In the genomic region with DNA sequence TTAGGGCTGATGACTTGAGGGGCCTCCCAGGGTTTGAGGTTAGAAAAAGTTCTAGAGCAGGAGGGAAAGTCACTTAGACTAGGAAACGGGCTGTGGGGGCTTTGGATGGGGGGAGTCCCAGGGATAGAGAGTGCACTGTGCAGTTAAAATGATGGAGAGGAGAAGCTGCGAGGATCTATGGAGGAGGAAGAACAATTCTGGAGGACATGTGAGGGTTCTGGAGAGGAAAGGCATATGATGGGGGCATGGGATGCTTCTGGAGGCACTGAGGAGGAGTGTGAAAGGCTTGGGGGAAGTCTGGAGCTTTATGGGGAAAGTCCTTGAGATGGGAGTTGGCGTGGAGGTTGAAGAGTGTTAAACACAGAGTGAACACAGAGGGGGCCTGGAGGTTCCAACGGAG, we compare ENCODE assay signal across 10 cellular contexts. TPM values are rescaled to one million over a fixed set of nuclear protein-coding genes. Genes with fewer than 3 reads are reported as not detected.
DNase-seq lines count a peak whose midpoint lies in the region; ATAC-seq and TF ChIP-seq lines count a peak whose summit lies in the region.
"Had no signal": no experiment of that assay in that cellular context is flagged by ENCODE, and none has a peak within 500 bp of the region (broad histone marks: within the 10 kb centered on the region; RNA-seq: fewer than 3 reads in every experiment).

No MANE protein-coding gene starts in this region.

- peak overlapping the region; percentile 26 for H3K27ac Mint-ChIP-seq in activated CD4-positive, alpha-beta T cell treated with anti-CD3 and anti-CD28 coated beads for 36 hours
- H3K27ac Mint-ChIP-seq in dendritic cell treated with granulocyte-macrophage colony-stimulating factor and Interleukin-4, amounts not matched to agents 40 ng/mL and 50 ng/mL, for 4 days: peak overlapping the region; percentile 48
- no peak overlapping the region for H3K27ac Mint-ChIP-seq in neural crest cell (ENCODE audit: unreplicated experiment)

- H3K4me3 Mint-ChIP-seq in activated CD4-positive, alpha-beta T cell treated with anti-CD3 and anti-CD28 coated beads for 36 hours: peak overlapping the region; percentile 63
- H3K4me3 Mint-ChIP-seq in dendritic cell treated with granulocyte-macrophage colony-stimulating factor and Interleukin-4, amounts not matched to agents 40 ng/mL and 50 ng/mL, for 4 days: peak overlapping the region; percentile 76
- H3K4me3 Mint-ChIP-seq in neural crest cell: peak overlapping the region; percentile 76

- H3K36me3 Mint-ChIP-seq in activated CD4-positive, alpha-beta T cell treated with anti-CD3 and anti-CD28 coated beads for 36 hours (ENCODE audit: low read depth): peaks cover 16% of the 10 kb centered on the region
- H3K36me3 Mint-ChIP-seq in dendritic cell treated with granulocyte-macrophage colony-stimulating factor and Interleukin-4, amounts not matched to agents 40 ng/mL and 50 ng/mL, for 4 days (ENCODE audit: low read depth): peaks cover 37% of the 10 kb centered on the region
- peaks cover 3% of the 10 kb centered on the region for H3K36me3 Mint-ChIP-seq in neural crest cell (ENCODE audit: low read depth)

- H3K27me3 Mint-ChIP-seq in activated CD4-positive, alpha-beta T cell treated with anti-CD3 and anti-CD28 coated beads for 36 hours: peaks cover 29% of the 10 kb centered on the region
- peaks cover 25% of the 10 kb centered on the region for H3K27me3 Mint-ChIP-seq in dendritic cell treated with granulocyte-macrophage colony-stimulating factor and Interleukin-4, amounts not matched to agents 40 ng/mL and 50 ng/mL, for 4 days
- H3K27me3 Mint-ChIP-seq in neural crest cell (ENCODE audit: low read depth): peaks cover 70% of the 10 kb centered on the region

- H3K4me1 Mint-ChIP-seq in activated CD4-positive, alpha-beta T cell treated with anti-CD3 and anti-CD28 coated beads for 36 hours: peaks cover 45% of the 10 kb centered on the region
- peaks cover 64% of the 10 kb centered on the region for H3K4me1 Mint-ChIP-seq in dendritic cell treated with granulocyte-macrophage colony-stimulating factor and Interleukin-4, amounts not matched to agents 40 ng/mL and 50 ng/mL, for 4 days (ENCODE audit: low read depth)
- peaks cover 47% of the 10 kb centered on the region for H3K4me1 Mint-ChIP-seq in neural crest cell

- no peak for TF ChIP-seq CTCF in neural crest cell (conservative IDR thresholded peaks at IDR 0.05)

- no peaks in the 10 kb centered on the region for H3K9me3 Mint-ChIP-seq in activated CD4-positive, alpha-beta T cell treated with anti-CD3 and anti-CD28 coated beads for 36 hours (ENCODE audit: low read depth)
- H3K9me3 Mint-ChIP-seq in dendritic cell treated with granulocyte-macrophage colony-stimulating factor and Interleukin-4, amounts not matched to agents 40 ng/mL and 50 ng/mL, for 4 days: no peaks in the 10 kb centered on the region
- H3K9me3 Mint-ChIP-seq in neural crest cell: no peaks in the 10 kb centered on the region

- intact Hi-C loops in activated CD4-positive, alpha-beta T cell treated with anti-CD3 and anti-CD28 coated beads for 36 hours (cut with DNase I, micrococcal nuclease): loop anchor here (5.0 kb wide), 2 partner anchors 75 to 340 kb away; no protein-coding TSS in a partner anchor
- intact Hi-C loops in dendritic cell treated with granulocyte-macrophage colony-stimulating factor and Interleukin-4, amounts not matched to agents 40 ng/mL and 50 ng/mL, for 4 days (cut with micrococcal nuclease): no loop called here

- DNase-seq in activated CD4-positive, alpha-beta T cell treated with anti-CD3 and anti-CD28 coated beads for 36 hours: no peak
- no peak for DNase-seq in activated CD4-positive, alpha-beta T cell treated with anti-CD3 and anti-CD28 coated beads for 4 hours
- DNase-seq in HuH-7.5 (ENCODE audit: low spot score): peak; percentile 11
- DNase-seq in neural crest cell (ENCODE audit: low read depth, low spot score): no peak
- DNase-seq in islet precursor cell: no peak
- no peak for DNase-seq in midbrain (lab: John Stamatoyannopoulos, UW)
- DNase-seq: NCI-H1930 had no signal

- POLR2A ChIA-PET in activated CD4-positive, alpha-beta T cell treated with anti-CD3 and anti-CD28 coated beads for 36 hours (lab: Charles Lee): no interaction called here

- CTCF ChIA-PET in activated CD4-positive, alpha-beta T cell treated with anti-CD3 and anti-CD28 coated beads for 36 hours (lab: Charles Lee): no interaction called here

- no peak for ATAC-seq in activated CD4-positive, alpha-beta T cell treated with anti-CD3 and anti-CD28 coated beads for 36 hours
- no peak for ATAC-seq in GM18520 (IDR thresholded peaks at IDR 0.05; ENCODE audit: unreplicated experiment)
- ATAC-seq: A549 had no signal

RNA-seq across cellular contexts. Expression of gene KCNC3, which starts 2.2 kb away (rescaled TPM):
- total RNA-seq in activated CD4-positive, alpha-beta T cell treated with anti-CD3 and anti-CD28 coated beads for 36 hours: 1 to 10 TPM; 9.1 to 9.7 TPM
- total RNA-seq in neural crest cell: 4.0 and 4.2 TPM in 2 replicates

RNA-seq across cellular contexts. Expression of gene NAPSA, which starts 38.4 kb away (rescaled TPM):
- 10 to 100 TPM; 44.0 to 63.4 TPM for total RNA-seq in activated CD4-positive, alpha-beta T cell treated with anti-CD3 and anti-CD28 coated beads for 36 hours
- 0.96 and 1.0 TPM in 2 replicates for total RNA-seq in neural crest cell

RNA-seq across cellular contexts. Expression of gene NR1H2, which starts 49.2 kb away (rescaled TPM):
- 10 to 100 TPM; 50.3 to 53.6 TPM for total RNA-seq in activated CD4-positive, alpha-beta T cell treated with anti-CD3 and anti-CD28 coated beads for 36 hours
- total RNA-seq in neural crest cell: 21.8 and 22.8 TPM in 2 replicates

RNA-seq across cellular contexts. Expression of gene POLD1, which starts 57.1 kb away (rescaled TPM):
- total RNA-seq in activated CD4-positive, alpha-beta T cell treated with anti-CD3 and anti-CD28 coated beads for 36 hours: 100 to 1,000 TPM; 220 to 227 TPM
- total RNA-seq in neural crest cell: 151 and 160 TPM in 2 replicates

Comparison
In these comparisons a context has a peak if more than half of its experiments do, and no peak if none do; other contexts are left out.
1. RNA of gene NAPSA, which starts 38.4 kb away (total RNA-seq): 44.0 to 63.4 TPM in activated CD4-positive, alpha-beta T cell treated with anti-CD3 and anti-CD28 coated beads for 36 hours; 0.96 to 1.0 TPM in neural crest cell; every median in the first group is over 10 times any median in the second.
2. Peak in every context shown above with its lines, with median percentiles within 50 percentile points of each other: H3K4me3 Mint-ChIP-seq.